ENCODE assay signal across 18 cellular contexts in genomic region chr10:83908987-83909386, GRCh38.
"Had no signal": no experiment of that assay in that cellular context is flagged by ENCODE, and none has a peak within 500 bp of the region (broad histone marks: within the 10 kb centered on the region; RNA-seq: fewer than 3 reads in every experiment).

No MANE protein-coding gene starts in this region.

- ATAC-seq: left ventricle myocardium superior, natural killer cell had no signal

- H3K27me3 Mint-ChIP-seq: activated B cell treated with CpG ODN at 0.5 μM for 24 hours; activated naive CD8-positive, alpha-beta T cell treated with anti-CD3 and anti-CD28 coated beads, Interleukin-2, amount 10 ng/mL, durations not matched to agents 7 days and 5 days had no signal

- H3K9me3 Mint-ChIP-seq: activated B cell treated with CpG ODN at 0.5 μM for 24 hours; activated naive CD8-positive, alpha-beta T cell treated with anti-CD3 and anti-CD28 coated beads, Interleukin-2, amount 10 ng/mL, durations not matched to agents 7 days and 5 days; memory B cell; natural killer cell had no signal

- H3K36me3 Mint-ChIP-seq: activated naive CD8-positive, alpha-beta T cell treated with anti-CD3 and anti-CD28 coated beads, Interleukin-2, amount 10 ng/mL, durations not matched to agents 7 days and 5 days; brain; memory B cell; natural killer cell had no signal

- H3K9me3 ChIP-seq: colonic mucosa, esophagus squamous epithelium, sigmoid colon, spleen, stomach, thoracic aorta had no signal

- H3K4me3 Mint-ChIP-seq: activated B cell treated with CpG ODN at 0.5 μM for 24 hours; activated naive CD8-positive, alpha-beta T cell treated with anti-CD3 and anti-CD28 coated beads, Interleukin-2, amount 10 ng/mL, durations not matched to agents 7 days and 5 days; brain; memory B cell; natural killer cell had no signal

- H3K4me1 Mint-ChIP-seq: activated B cell treated with CpG ODN at 0.5 μM for 24 hours; activated naive CD8-positive, alpha-beta T cell treated with anti-CD3 and anti-CD28 coated beads, Interleukin-2, amount 10 ng/mL, durations not matched to agents 7 days and 5 days; memory B cell; natural killer cell had no signal

- H3K27ac Mint-ChIP-seq: activated B cell treated with CpG ODN at 0.5 μM for 24 hours; activated naive CD8-positive, alpha-beta T cell treated with anti-CD3 and anti-CD28 coated beads, Interleukin-2, amount 10 ng/mL, durations not matched to agents 7 days and 5 days; brain; memory B cell; natural killer cell had no signal

- H3K36me3 ChIP-seq: colonic mucosa, esophagus squamous epithelium, sigmoid colon, spleen, stomach, thoracic aorta had no signal

- H3K27ac ChIP-seq: colonic mucosa, esophagus squamous epithelium, sigmoid colon, spleen, stomach, thoracic aorta had no signal

- H3K4me1 ChIP-seq: colonic mucosa, esophagus squamous epithelium, sigmoid colon, spleen, stomach had no signal

- H3K27me3 ChIP-seq: colonic mucosa, esophagus squamous epithelium, sigmoid colon, stomach had no signal

- H3K4me3 ChIP-seq: colonic mucosa, esophagus squamous epithelium, sigmoid colon, spleen, stomach, thoracic aorta had no signal

- DNase-seq: activated B cell treated with CpG ODN at 0.5 μM for 24 hours; activated CD4-positive, alpha-beta T cell treated with anti-CD3 and anti-CD28 coated beads for 48 hours; activated CD8-positive, alpha-beta memory T cell treated with anti-CD3 and anti-CD28 coated beads, Interleukin-2, amount 50 U/mL, for 48 hours; activated naive CD8-positive, alpha-beta T cell treated with anti-CD3 and anti-CD28 coated beads, Interleukin-2, amount 10 ng/mL, durations not matched to agents 7 days and 5 days; central memory CD4-positive, alpha-beta T cell; colonic mucosa; effector CD4-positive, alpha-beta T cell; esophagus squamous epithelium; hippocampal formation; left ventricle myocardium superior; natural killer cell; sigmoid colon; spleen; stomach; T-helper 2 cell had no signal
